ENCODE assay signal across 13 cellular contexts in the genomic region with DNA sequence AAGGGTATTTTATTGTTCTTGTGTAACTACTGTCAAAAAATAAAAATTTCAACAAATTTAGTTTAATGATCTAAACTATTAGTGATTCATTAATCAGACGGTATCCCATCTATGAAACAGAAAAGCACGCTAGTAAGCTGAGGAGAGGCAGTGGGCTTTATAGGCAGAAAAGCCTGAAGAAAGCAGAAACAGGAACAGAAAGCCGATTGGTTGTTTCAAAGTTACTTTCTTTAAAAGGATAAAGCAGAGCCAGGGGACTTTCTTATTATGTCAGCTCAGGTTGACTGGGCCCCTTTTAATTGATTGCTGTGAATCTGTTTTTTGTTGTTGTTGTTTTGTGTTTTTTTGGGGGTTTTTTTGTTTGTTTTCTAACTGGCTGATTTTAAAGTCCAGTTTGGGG.
DNase-seq lines count a peak whose midpoint lies in the region; ATAC-seq and TF ChIP-seq lines count a peak whose summit lies in the region.
"Had no signal": no experiment of that assay in that cellular context is flagged by ENCODE, and none has a peak within 500 bp of the region (broad histone marks: within the 10 kb centered on the region; RNA-seq: fewer than 3 reads in every experiment).

No MANE protein-coding gene starts in this region.

- no peak for DNase-seq in GM23248
- no peak for DNase-seq in RWPE2 (ENCODE audit: low spot score)
- no peak for DNase-seq in osteocyte (ENCODE audit: extremely low spot score, unreplicated experiment)
- DNase-seq in NCI-H1105 (lab: John Stamatoyannopoulos, UW), result no peak
- no peak for DNase-seq in NCI-H2227 treated with DMSO at 0.1 percent for 48 hours (lab: John Stamatoyannopoulos, UW)
- no peak for DNase-seq in NCI-H2029 treated with DMSO at 0.1 percent for 48 hours (lab: John Stamatoyannopoulos, UW)
- no peak for DNase-seq in HCEC 1CT
- DNase-seq: activated T-cell treated with anti-CD3 and anti-CD28 coated beads, Interleukin-2, amount 50 U/mL, for 48 hours; OCI-M1; stimulated activated CD4-positive, alpha-beta T cell treated with anti-CD3 and anti-CD28 coated beads, Interleukin-4, amount 100 ng/mL, for 1 hour had no signal

- no peak for TF ChIP-seq CTCF in RWPE2 (IDR thresholded peaks at IDR 0.05; ENCODE audit: poor library complexity, severe bottlenecking)
- TF ChIP-seq CTCF in osteocyte (IDR thresholded peaks at IDR 0.05), result no peak

- peaks cover 30% of the 10 kb centered on the region for H3K4me1 Mint-ChIP-seq in osteocyte (ENCODE audit: unreplicated experiment)

- no peaks in the 10 kb centered on the region for H3K9me3 ChIP-seq in GM23248 (ENCODE audit: low read depth)
- no peaks in the 10 kb centered on the region for H3K9me3 ChIP-seq in RWPE2 (ENCODE audit: severe bottlenecking)
- H3K9me3 ChIP-seq: neutrophil, thoracic aorta had no signal

- no peaks in the 10 kb centered on the region; the same call in 1 of the 2 replicates for H3K9me2 ChIP-seq in GM23248 (ENCODE audit: insufficient read depth)

- no peaks in the 10 kb centered on the region for H3K79me2 ChIP-seq in GM23248 (ENCODE audit: insufficient read depth)

- H3K27me3 ChIP-seq in GM23248 (replicated peaks; ENCODE audit: insufficient read depth) (no peaks in the 10 kb centered on the region), RWPE2 (ENCODE audit: insufficient read depth, poor library complexity, severe bottlenecking) (no peaks in the 10 kb centered on the region)
- H3K27me3 ChIP-seq: neutrophil had no signal

- H3F3A ChIP-seq in GM23248 (ENCODE audit: insufficient read depth), result peaks cover 24% of the 10 kb centered on the region

- ATAC-seq in GM18870 (IDR thresholded peaks at IDR 0.05; ENCODE audit: unreplicated experiment), result peak; percentile 31
- ATAC-seq in RWPE2 (ENCODE audit: low read depth), result no peak

- no peaks in the 10 kb centered on the region for H3K36me3 ChIP-seq in GM23248 (ENCODE audit: low read depth)
- H3K36me3 ChIP-seq in RWPE2 (ENCODE audit: low read depth), result no peaks in the 10 kb centered on the region
- H3K36me3 ChIP-seq: neutrophil, thoracic aorta had no signal

- no peak overlapping the region for H3K4me3 Mint-ChIP-seq in osteocyte (ENCODE audit: unreplicated experiment)

- H4K20me1 ChIP-seq in GM23248 (ENCODE audit: insufficient read depth), result no peaks in the 10 kb centered on the region

- peaks cover 33% of the 10 kb centered on the region for H3K4me1 ChIP-seq in GM23248 (ENCODE audit: insufficient read depth)
- H3K4me1 ChIP-seq in RWPE2 (ENCODE audit: insufficient read depth, poor library complexity, severe bottlenecking), result peaks cover 34% of the 10 kb centered on the region

- no peaks in the 10 kb centered on the region for H3K27me3 Mint-ChIP-seq in osteocyte (ENCODE audit: unreplicated experiment)

- peak overlapping the region; percentile 71 for H3K9ac ChIP-seq in GM23248

- H3K4me3 ChIP-seq in GM23248 (0 out of 2 replicates have a peak overlapping the region, but pooled peaks have one; percentile 9), RWPE2 (ENCODE audit: severe bottlenecking) (no peak overlapping the region)
- H3K4me3 ChIP-seq: thoracic aorta had no signal

- in situ Hi-C loops in GM23248 (cut with MboI), result no loop called here

- WGBS in GM23248 (ENCODE audit: low coverage in 1 of 2, low lambda C conversion rate in 2 of 2, missing lambda C conversion rate in 2 of 2), 2 experiments, result 65 to 66% methylated on average over 3 of the region's 3 CpGs

- peak overlapping the region; percentile 75 for H3K4me2 ChIP-seq in GM23248 (ENCODE audit: unreplicated experiment)

- peak overlapping the region; percentile 97 for H3K27ac Mint-ChIP-seq in osteocyte (ENCODE audit: unreplicated experiment)

- H3K27ac ChIP-seq in GM23248 (peak overlapping the region; percentile 92), RWPE2 (ENCODE audit: poor library complexity, severe bottlenecking) (peak overlapping the region; percentile 100)
- H3K27ac ChIP-seq: neutrophil had no signal

- peak overlapping the region; percentile 73 for H2AFZ ChIP-seq in GM23248

- peaks cover 4% of the 10 kb centered on the region for H3K9me3 Mint-ChIP-seq in osteocyte (ENCODE audit: unreplicated experiment)

- H3K36me3 Mint-ChIP-seq in osteocyte (ENCODE audit: unreplicated experiment), result peaks cover 4% of the 10 kb centered on the region
